Comparison of ENCODE assay signal across 1 cellular context in genomic region chr2:227888289-227888688, GRCh38.
TF ChIP-seq lines count a peak whose summit lies in the region.

No MANE protein-coding gene starts in this region.

TF ChIP-seq in H1, 55 proteins besides CTCF, POLR2A, EP300 and RAD21:
- TF ChIP-seq CHD7 (IDR thresholded peaks at IDR 0.05; ENCODE audit: insufficient replicate concordance, low read length) (no peak), TAF7 (optimal IDR thresholded peaks at IDR 0.05; ENCODE audit: borderline replicate concordance, low read depth, low read length) (no peak)
